In the genomic region with DNA sequence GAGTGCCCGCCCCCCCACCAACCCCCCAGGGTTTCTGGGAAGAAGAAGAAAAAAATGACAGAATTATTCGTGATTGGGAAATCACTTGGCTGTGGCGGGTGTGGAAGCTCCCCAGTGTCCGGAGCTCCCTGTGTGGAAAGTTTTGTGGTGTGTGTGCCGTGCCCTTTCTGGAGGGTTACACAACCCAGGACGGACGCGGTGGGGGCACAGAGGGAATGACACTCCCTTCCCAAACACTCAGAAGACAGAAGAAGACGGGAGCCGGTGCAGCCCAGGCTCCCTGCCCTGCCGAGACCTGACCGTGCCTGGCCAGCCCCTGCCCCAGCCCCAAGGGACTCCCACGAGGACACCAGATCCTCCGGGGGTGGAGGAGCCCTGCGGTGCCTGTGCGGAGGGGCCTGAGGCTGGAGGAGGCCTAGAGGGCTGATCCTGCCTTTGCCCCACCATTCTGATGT, we compare ENCODE assay signal across 9 cellular contexts. TPM values are rescaled to one million over a fixed set of nuclear protein-coding genes. Genes with fewer than 3 reads are reported as not detected.
DNase-seq lines count a peak whose midpoint lies in the region; ATAC-seq and TF ChIP-seq lines count a peak whose summit lies in the region.
"Had no signal": no experiment of that assay in that cellular context is flagged by ENCODE, and none has a peak within 500 bp of the region (broad histone marks: within the 10 kb centered on the region; RNA-seq: fewer than 3 reads in every experiment).

No MANE protein-coding gene starts in this region.

- H3K4me1 ChIP-seq in breast epithelium (peaks cover 7 to 9% of the 10 kb centered on the region in 2 donors), testis (peaks cover 7% of the 10 kb centered on the region)
- H3K4me1 ChIP-seq in CD8-positive, alpha-beta memory T cell (ENCODE audit: insufficient read depth, low read length) = no peaks in the 10 kb centered on the region

- H3K36me3 Mint-ChIP-seq in HFFc6 (ENCODE audit: low read depth) = peaks cover 15% of the 10 kb centered on the region
- peaks cover 0 to 4% (median 0%) of the 10 kb centered on the region in 3 donors for H3K36me3 Mint-ChIP-seq in CD8-positive, alpha-beta memory T cell

- no peaks in the 10 kb centered on the region; the same call in 1 of the 2 replicates for H3K4me1 Mint-ChIP-seq in HFFc6 (ENCODE audit: low read depth)
- H3K4me1 Mint-ChIP-seq in CD8-positive, alpha-beta memory T cell = no peaks in the 10 kb centered on the region

- H3K9me3 ChIP-seq in breast epithelium = peaks cover 8 to 9% of the 10 kb centered on the region in 2 donors
- H3K9me3 ChIP-seq in testis = no peaks in the 10 kb centered on the region
- no peaks in the 10 kb centered on the region for H3K9me3 ChIP-seq in CD8-positive, alpha-beta memory T cell (ENCODE audit: low read length)

- TF ChIP-seq CTCF in HFFc6 (IDR thresholded peaks at IDR 0.05) (no peak), breast epithelium (IDR thresholded peaks at IDR 0.05) (no peak), testis (IDR thresholded peaks at IDR 0.05) (no peak)

- no peak for ATAC-seq in GM21528 (IDR thresholded peaks at IDR 0.05; ENCODE audit: low FRiP score, unreplicated experiment)
- no peak for ATAC-seq in HG03432 (IDR thresholded peaks at IDR 0.05; ENCODE audit: unreplicated experiment)

- H3K27me3 ChIP-seq in breast epithelium = no peaks in the 10 kb centered on the region
- H3K27me3 ChIP-seq in testis = no peaks in the 10 kb centered on the region
- H3K27me3 ChIP-seq in CD8-positive, alpha-beta memory T cell (ENCODE audit: insufficient read depth, low read length, poor library complexity, severe bottlenecking) = peaks cover 5% of the 10 kb centered on the region

- DNase-seq in HFFc6 = peak; percentile 4
- DNase-seq in breast epithelium (ENCODE audit: low spot score in 2 of 2) = peak; percentile 68 to 79
- DNase-seq in left kidney (ENCODE audit: low read depth, low spot score) = peak; percentile 53
- peak; percentile 64 for DNase-seq in testis
- DNase-seq in DMS153 treated with DMSO at 0.1 percent for 48 hours (lab: John Stamatoyannopoulos, UW; ENCODE audit: unreplicated experiment) = no peak
- no peak for DNase-seq in CD8-positive, alpha-beta memory T cell

- H3K9me3 Mint-ChIP-seq in HFFc6 = peaks cover 17% of the 10 kb centered on the region
- H3K9me3 Mint-ChIP-seq in CD8-positive, alpha-beta memory T cell = peaks cover 0 to 14% (median 6%) of the 10 kb centered on the region in 5 donors

- 51 to 65% methylated on average over 11 to 16 of the region's 16 CpGs for WGBS in testis, 2 donors

- CTCF ChIA-PET in CD8-positive, alpha-beta memory T cell (lab: Charles Lee) = no interaction called here

- no peak overlapping the region; the same call in 1 of the 2 replicates for H3K4me3 Mint-ChIP-seq in HFFc6
- H3K4me3 Mint-ChIP-seq in CD8-positive, alpha-beta memory T cell = no peak overlapping the region
- H3K4me3 Mint-ChIP-seq: activated naive CD8-positive, alpha-beta T cell had no signal

- H3K4me3 ChIP-seq in breast epithelium (peak overlapping the region; percentile 10 to 56 (median 22)), testis (no peak overlapping the region)
- no peak overlapping the region for H3K4me3 ChIP-seq in CD8-positive, alpha-beta memory T cell (ENCODE audit: low read length)

- intact Hi-C loops in breast epithelium (cut with DNase I; ENCODE audit: low total_unique reads) (no loop called here), testis (cut with DNase I; ENCODE audit: low total_unique reads) (no loop called here)

- H3K27me3 Mint-ChIP-seq in HFFc6 (ENCODE audit: insufficient read depth) = peaks cover 34% of the 10 kb centered on the region
- peaks cover 15 to 32% of the 10 kb centered on the region in 2 donors for H3K27me3 Mint-ChIP-seq in CD8-positive, alpha-beta memory T cell

- POLR2A ChIA-PET in CD8-positive, alpha-beta memory T cell (lab: Charles Lee) = no interaction called here

- TF ChIP-seq POLR2A in breast epithelium (IDR thresholded peaks at IDR 0.05) (no peak), testis (IDR thresholded peaks at IDR 0.05) (no peak)

- peak overlapping the region; percentile 64 to 90 for H3K27ac ChIP-seq in breast epithelium
- H3K27ac ChIP-seq in testis = no peak overlapping the region
- no peak overlapping the region for H3K27ac ChIP-seq in CD8-positive, alpha-beta memory T cell (ENCODE audit: low read depth, low read length)

- H3K36me3 ChIP-seq in breast epithelium (no peaks in the 10 kb centered on the region), testis (ENCODE audit: low read depth, missing control alignments) (no peaks in the 10 kb centered on the region)
- H3K36me3 ChIP-seq in CD8-positive, alpha-beta memory T cell (ENCODE audit: insufficient read depth, low read length) = no peaks in the 10 kb centered on the region

- H3K27ac Mint-ChIP-seq in HFFc6 = no peak overlapping the region
- no peak overlapping the region for H3K27ac Mint-ChIP-seq in CD8-positive, alpha-beta memory T cell
- H3K27ac Mint-ChIP-seq: activated naive CD8-positive, alpha-beta T cell had no signal

RNA-seq across cellular contexts. Expression of a gene that starts 33.0 kb away (rescaled TPM):
- total RNA-seq in HFFc6 (2021; fragmentation: NEBNext Ultra II Directional; extraction: Animal tissue kit (Norgen Biotek cat#: 25700)) = 1 to 10 TPM; 1.7 to 3.2 (median 2.2) TPM
- total RNA-seq in breast epithelium (10 to 100 TPM; 19.9 to 21.3 (median 20.0) TPM), testis (10 to 100 TPM; 17.6 TPM)
- 23.0 TPM for polyA plus RNA-seq in testis (ENCODE audit: insufficient read depth, low read depth, low replicate concordance)
- total RNA-seq in CD8-positive, alpha-beta memory T cell = 10 to 100 TPM; 28.9 to 29.5 TPM
- 11.8 TPM for polyA plus RNA-seq in CD8-positive, alpha-beta memory T cell

Comparison
In these comparisons a context has a peak if more than half of its experiments do, and no peak if none do; other contexts are left out.
1. DNase-seq: peak in HFFc6 (single experiment), breast epithelium (2 of 2), left kidney (single experiment) and testis (single experiment); none in DMS153 treated with DMSO at 0.1 percent for 48 hours (single experiment) and CD8-positive, alpha-beta memory T cell (0 of 5).
2. H3K27ac ChIP-seq: peak in breast epithelium (2 of 2); none in testis (0 of 2) and CD8-positive, alpha-beta memory T cell (single experiment).
3. H3K4me3 ChIP-seq: peak in breast epithelium (3 of 3); none in testis (0 of 2) and CD8-positive, alpha-beta memory T cell (single experiment).
4. RNA of a gene that starts 33.0 kb away (total RNA-seq): 28.9 to 29.5 TPM in CD8-positive, alpha-beta memory T cell, 19.9 to 21.3 TPM in breast epithelium and 17.6 TPM in testis; 1.7 to 3.2 TPM in HFFc6; every median in the first group is over 4 times any median in the second.